ENCODE assay signal across 8 cellular contexts in genomic region chr3:27633224-27633545, GRCh38.
A peak's percentile ranks its signal among the peaks of the same experiment; 100 is the strongest.
DNase-seq lines count a peak whose midpoint lies in the region; ATAC-seq and TF ChIP-seq lines count a peak whose summit lies in the region.

No MANE protein-coding gene starts in this region.

- ATAC-seq in HG02884 (IDR thresholded peaks at IDR 0.05; ENCODE audit: unreplicated experiment), result peak; percentile 12
- peak; percentile 84 for ATAC-seq in mucosa of descending colon

- H3K4me1 ChIP-seq in duodenal mucosa (ENCODE audit: control insufficient read depth in 1 of 2, insufficient read depth in 2 of 2, low read length in 2 of 2) (peaks cover 4 to 7% of the 10 kb centered on the region in 2 donors), mucosa of descending colon (ENCODE audit: low read depth) (no peaks in the 10 kb centered on the region)

- no peaks in the 10 kb centered on the region for H3K27me3 ChIP-seq in duodenal mucosa (ENCODE audit: control insufficient read depth in 1 of 2, insufficient read depth in 2 of 2, low read length in 2 of 2)

- H3K36me3 ChIP-seq in duodenal mucosa (ENCODE audit: control insufficient read depth in 1 of 2, insufficient read depth in 2 of 2, low read length in 2 of 2), result no peaks in the 10 kb centered on the region
- H3K36me3 ChIP-seq in mucosa of descending colon (ENCODE audit: low read depth), result no peaks in the 10 kb centered on the region

- peak overlapping the region; percentile 82 to 89 for H3K9ac ChIP-seq in duodenal mucosa (ENCODE audit: low read depth in 1 of 2, low read length in 2 of 2)

- TF ChIP-seq CTCF in mucosa of descending colon (IDR thresholded peaks at IDR 0.05), result no peak

- intact Hi-C loops in mucosa of descending colon (cut with DNase I, micrococcal nuclease), result no loop called here

- DNase-seq in activated gamma-delta T cell treated with Interleukin-2 at 50 U/mL for 16 hours (peak; percentile 9), activated gamma-delta T cell (lab: John Stamatoyannopoulos, UW) (no peak), OCI-M1 (lab: John Stamatoyannopoulos, UW) (peak; percentile 62), mucosa of descending colon (no peak), NCI-H2171 treated with DMSO at 0.1 percent for 48 hours (lab: John Stamatoyannopoulos, UW) (no peak), NCI-H2107 (lab: John Stamatoyannopoulos, UW) (no peak)

- H3K27ac ChIP-seq in duodenal mucosa (ENCODE audit: low read depth, low read length), result peak overlapping the region; percentile 94

- H3K4me3 ChIP-seq in duodenal mucosa (ENCODE audit: low read depth in 1 of 2, low read length in 2 of 2), result peak overlapping the region; percentile 80 to 90
- peak overlapping the region; percentile 17 for H3K4me3 ChIP-seq in mucosa of descending colon

- no peaks in the 10 kb centered on the region for H3K9me3 ChIP-seq in duodenal mucosa (ENCODE audit: control insufficient read depth in 1 of 2, low read length in 2 of 2)
- no peaks in the 10 kb centered on the region for H3K9me3 ChIP-seq in mucosa of descending colon

Comparison
In these comparisons a context has a peak if more than half of its experiments do, and no peak if none do; other contexts are left out.
1. DNase-seq: peak in activated gamma-delta T cell treated with Interleukin-2 at 50 U/mL for 16 hours (single experiment) and OCI-M1 (single experiment); none in activated gamma-delta T cell (single experiment), mucosa of descending colon (0 of 3), NCI-H2171 treated with DMSO at 0.1 percent for 48 hours (single experiment) and NCI-H2107 (single experiment).